ENCODE assay signal across 16 cellular contexts in the genomic region with DNA sequence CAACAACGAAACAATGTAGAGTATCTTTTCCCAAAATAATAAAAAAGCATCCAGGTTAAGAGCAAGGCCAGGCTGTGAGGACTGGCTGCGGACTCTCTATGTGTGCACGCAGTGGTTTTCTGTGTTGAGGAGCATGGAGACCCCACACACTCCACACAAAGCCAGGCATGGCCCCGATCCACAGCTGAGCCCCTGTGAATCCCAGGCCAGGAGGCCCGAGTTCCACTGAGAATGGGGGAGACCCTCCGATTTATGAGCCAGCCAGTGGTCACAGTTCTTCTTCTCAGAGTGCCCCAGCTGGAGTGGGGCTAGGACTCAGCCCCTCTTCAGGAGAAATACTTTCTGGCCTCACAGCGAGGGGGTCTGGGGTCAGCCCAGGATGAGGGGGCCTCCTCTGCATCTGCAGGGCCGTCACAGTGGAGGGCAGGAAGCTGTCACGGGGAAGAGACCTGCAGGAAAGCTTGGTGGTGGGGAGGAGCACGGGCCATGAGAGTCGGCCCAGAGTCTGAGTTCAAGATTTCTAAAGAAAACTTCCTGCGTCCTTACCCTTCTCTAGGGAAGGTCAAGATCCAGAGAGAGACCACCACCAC. TPM values are rescaled to one million over a fixed set of nuclear protein-coding genes. Genes with fewer than 3 reads are reported as not detected.
DNase-seq lines count a peak whose midpoint lies in the region; ATAC-seq and TF ChIP-seq lines count a peak whose summit lies in the region.
"Had no signal": no experiment of that assay in that cellular context is flagged by ENCODE, and none has a peak within 500 bp of the region (broad histone marks: within the 10 kb centered on the region; RNA-seq: fewer than 3 reads in every experiment).

No MANE protein-coding gene starts in this region.

- H3K36me3 Mint-ChIP-seq in stimulated activated naive B cell treated with anti-CD40 and anti-IgM and Interleukin-4, amounts not matched to agents 10 μg/mL and 1 μg/mL and 100 μg/mL, for 72 hours: peaks cover 7 to 16% of the 10 kb centered on the region in 2 donors

- peaks cover 4% of the 10 kb centered on the region for H3K36me3 ChIP-seq in cardiac muscle cell
- H3K36me3 ChIP-seq in hepatocyte (replicated peaks; ENCODE audit: insufficient read depth, low read depth): no peaks in the 10 kb centered on the region
- H3K36me3 ChIP-seq in trophoblast cell (ENCODE audit: control insufficient read depth in 1 of 2, insufficient read depth in 2 of 2, low read length in 2 of 2): peaks cover 25 to 31% of the 10 kb centered on the region in 2 experiments
- no peaks in the 10 kb centered on the region for H3K36me3 ChIP-seq in uterus

- H3K4me3 ChIP-seq in cardiac muscle cell (no peak overlapping the region), hepatocyte (no peak overlapping the region), trophoblast cell (ENCODE audit: low read depth, low read length) (no peak overlapping the region), uterus (no peak overlapping the region)
- H3K4me3 ChIP-seq: body of pancreas, GM12878 had no signal

- intact Hi-C loops in cardiac septum (cut with DNase I): loop anchor here (2.0 kb wide), 1 partner anchor 19 kb away; no protein-coding TSS in a partner anchor
- intact Hi-C loops in uterus (cut with DNase I; ENCODE audit: low total_unique reads): no loop called here

- peak overlapping the region; percentile 14 for H4K12ac ChIP-seq in trophoblast cell (ENCODE audit: low read depth, low read length)

- peak overlapping the region; percentile 72 for H3K14ac ChIP-seq in trophoblast cell (ENCODE audit: low read length)

- no peak overlapping the region for H3K23ac ChIP-seq in trophoblast cell (ENCODE audit: low read length)

- peak overlapping the region; percentile 56 for H3K4me2 ChIP-seq in hepatocyte
- H3K4me2 ChIP-seq in trophoblast cell (ENCODE audit: low read length): peak overlapping the region; percentile 19

- peak overlapping the region; percentile 64 for H2AK5ac ChIP-seq in trophoblast cell (ENCODE audit: low read length)

- H3K79me2 ChIP-seq in hepatocyte (peaks cover 49% of the 10 kb centered on the region), trophoblast cell (ENCODE audit: control insufficient read depth, insufficient read depth, low read length, poor library complexity) (peaks cover 7% of the 10 kb centered on the region)

- 89% methylated on average over 12 of the region's 12 CpGs for WGBS in hepatocyte (ENCODE audit: low lambda C conversion rate, missing lambda C conversion rate)
- no CpG with 5 or more reads among the region's 12 CpGs for WGBS in trophoblast cell (ENCODE audit: extremely low coverage, insufficient coverage, insufficient read length)

- ATAC-seq in stimulated activated naive B cell treated with anti-CD40 and anti-IgM and Interleukin-4, amounts not matched to agents 10 μg/mL and 1 μg/mL and 100 μg/mL, for 72 hours (replicated peaks): no peak
- ATAC-seq in GM18520 (IDR thresholded peaks at IDR 0.05; ENCODE audit: unreplicated experiment): no peak
- ATAC-seq: CD8-positive, alpha-beta T cell; GM12878 had no signal

- H3K27me3 ChIP-seq in cardiac muscle cell (no peaks in the 10 kb centered on the region), hepatocyte (no peaks in the 10 kb centered on the region), trophoblast cell (ENCODE audit: insufficient read depth, low read length) (no peaks in the 10 kb centered on the region), uterus (no peaks in the 10 kb centered on the region)
- H3K27me3 ChIP-seq: body of pancreas, suprapubic skin had no signal

- no peaks in the 10 kb centered on the region for H3K9me3 Mint-ChIP-seq in stimulated activated naive B cell treated with anti-CD40 and anti-IgM and Interleukin-4, amounts not matched to agents 10 μg/mL and 1 μg/mL and 100 μg/mL, for 72 hours
- H3K9me3 Mint-ChIP-seq: CD8-positive, alpha-beta T cell had no signal

- H4K8ac ChIP-seq in trophoblast cell (ENCODE audit: low read depth, low read length): peak overlapping the region; percentile 83

- no peaks in the 10 kb centered on the region for H3K27me3 Mint-ChIP-seq in stimulated activated naive B cell treated with anti-CD40 and anti-IgM and Interleukin-4, amounts not matched to agents 10 μg/mL and 1 μg/mL and 100 μg/mL, for 72 hours

- H3K4ac ChIP-seq in trophoblast cell (ENCODE audit: low read depth, low read length): peak overlapping the region; percentile 60

- peaks cover 16 to 25% of the 10 kb centered on the region in 2 donors for H3K4me1 Mint-ChIP-seq in stimulated activated naive B cell treated with anti-CD40 and anti-IgM and Interleukin-4, amounts not matched to agents 10 μg/mL and 1 μg/mL and 100 μg/mL, for 72 hours

- H3K27ac ChIP-seq in cardiac muscle cell (peak overlapping the region; percentile 84), hepatocyte (peak overlapping the region; percentile 76), trophoblast cell (ENCODE audit: low read depth, low read length) (peak overlapping the region; percentile 94), uterus (peak overlapping the region; percentile 64 to 66)

- TF ChIP-seq CTCF in cardiac muscle cell (IDR thresholded peaks at IDR 0.05; ENCODE audit: low read depth, low read length) (no peak), hepatocyte (IDR thresholded peaks at IDR 0.05; ENCODE audit: poor library complexity) (no peak), uterus (IDR thresholded peaks at IDR 0.05) (no peak)

- no peak overlapping the region for H3K9ac ChIP-seq in trophoblast cell (ENCODE audit: low read length)

- peak overlapping the region; percentile 44 for H2BK12ac ChIP-seq in trophoblast cell (ENCODE audit: low read length)

- no peaks in the 10 kb centered on the region for H3K9me3 ChIP-seq in cardiac muscle cell (ENCODE audit: low read depth)
- H3K9me3 ChIP-seq in hepatocyte (ENCODE audit: low read depth): no peaks in the 10 kb centered on the region
- peaks cover 2% of the 10 kb centered on the region for H3K9me3 ChIP-seq in trophoblast cell (ENCODE audit: insufficient read depth, low read depth, low read length)
- no peaks in the 10 kb centered on the region for H3K9me3 ChIP-seq in uterus
- H3K9me3 ChIP-seq: body of pancreas, suprapubic skin had no signal

- peak overlapping the region; percentile 84 for H3K18ac ChIP-seq in trophoblast cell (ENCODE audit: low read length)

- H2BK120ac ChIP-seq in trophoblast cell (ENCODE audit: insufficient read depth, low read length, poor library complexity): peak overlapping the region; percentile 62

- no peak overlapping the region for H2AFZ ChIP-seq in hepatocyte
- H2AFZ ChIP-seq in trophoblast cell (ENCODE audit: insufficient read depth, low read length, poor library complexity): peak overlapping the region; percentile 47

- H4K91ac ChIP-seq in trophoblast cell (ENCODE audit: low read depth, low read length): peak overlapping the region; percentile 83

- TF ChIP-seq POLR2A in uterus (IDR thresholded peaks at IDR 0.05): no peak

- H3K9me2 ChIP-seq in hepatocyte (replicated peaks; ENCODE audit: insufficient read depth): no peaks in the 10 kb centered on the region

- peaks cover 19% of the 10 kb centered on the region for H3K79me1 ChIP-seq in trophoblast cell (ENCODE audit: low read length)

- no peak for DNase-seq in cardiac muscle cell (ENCODE audit: low read depth in 1 of 2, low spot score in 1 of 2)
- DNase-seq in cardiac septum (ENCODE audit: low spot score): no peak
- no peak for DNase-seq in hepatocyte (ENCODE audit: low spot score)
- DNase-seq in trophoblast cell: no peak
- DNase-seq in uterus: no peak
- no peak for DNase-seq in activated CD4-positive, alpha-beta T cell treated with anti-CD3 and anti-CD28 coated beads, Interleukin-2, amount 50 U/mL, for 48 hours
- DNase-seq in stimulated activated naive B cell treated with anti-CD40 and anti-IgM and Interleukin-4, amounts not matched to agents 10 μg/mL and 1 μg/mL and 100 μg/mL, for 72 hours: no peak
- DNase-seq: CD8-positive, alpha-beta T cell; EL; Kasumi-1; NCI-H1417 treated with DMSO at 0.1 percent for 48 hours; NCI-H226 had no signal

- peaks cover 11% of the 10 kb centered on the region for H4K20me1 ChIP-seq in hepatocyte (ENCODE audit: insufficient read depth, poor library complexity, severe bottlenecking)

- H2BK5ac ChIP-seq in trophoblast cell (ENCODE audit: low read depth, low read length, poor library complexity): peak overlapping the region; percentile 13

- peaks cover 31% of the 10 kb centered on the region for H3K4me1 ChIP-seq in cardiac muscle cell (ENCODE audit: low read depth)
- H3K4me1 ChIP-seq in hepatocyte (ENCODE audit: insufficient read depth): peaks cover 22% of the 10 kb centered on the region
- H3K4me1 ChIP-seq in trophoblast cell (ENCODE audit: control insufficient read depth in 1 of 2, insufficient read depth in 2 of 2, low read length in 2 of 2): peaks cover 29 to 33% of the 10 kb centered on the region in 2 experiments
- H3K4me1 ChIP-seq in uterus: peaks cover 4 to 7% of the 10 kb centered on the region in 2 donors
- H3K4me1 ChIP-seq: body of pancreas had no signal

- H3K27ac Mint-ChIP-seq in stimulated activated naive B cell treated with anti-CD40 and anti-IgM and Interleukin-4, amounts not matched to agents 10 μg/mL and 1 μg/mL and 100 μg/mL, for 72 hours: no peak overlapping the region
- H3K27ac Mint-ChIP-seq: CD8-positive, alpha-beta T cell had no signal

- H3K4me3 Mint-ChIP-seq in stimulated activated naive B cell treated with anti-CD40 and anti-IgM and Interleukin-4, amounts not matched to agents 10 μg/mL and 1 μg/mL and 100 μg/mL, for 72 hours: no peak overlapping the region
- H3K4me3 Mint-ChIP-seq: CD8-positive, alpha-beta T cell had no signal

RNA-seq across cellular contexts. Expression of a gene that starts 20.1 kb away (rescaled TPM):
- total RNA-seq in cardiac muscle cell: 47.2 and 61.1 TPM in 2 replicates
- 32.0 and 38.5 TPM in 2 replicates for polyA plus RNA-seq in cardiac muscle cell
- 26.5 TPM for total RNA-seq in cardiac septum
- 13.1 and 14.5 TPM in 2 replicates for total RNA-seq in hepatocyte
- polyA plus RNA-seq in hepatocyte: 26.7 and 32.0 TPM in 2 replicates
- 14.2 and 14.8 TPM in 2 replicates for polyA plus RNA-seq in trophoblast cell (2013)
- 10 to 100 TPM in 2 of 4 donors, 1 to 10 TPM in 2; 4.1 to 26.1 (median 11.5) TPM for total RNA-seq in uterus

RNA-seq across cellular contexts. Expression of a gene that starts 34.8 kb away (rescaled TPM):
- total RNA-seq in cardiac muscle cell: 5.9 and 7.1 TPM in 2 replicates
- polyA plus RNA-seq in cardiac muscle cell: 6.4 and 8.9 TPM in 2 replicates
- 2.6 TPM for total RNA-seq in cardiac septum
- 4.5 and 5.6 TPM in 2 replicates for total RNA-seq in hepatocyte
- 3.5 and 5.0 TPM in 2 replicates for polyA plus RNA-seq in hepatocyte
- polyA plus RNA-seq in trophoblast cell (2013): 1.9 and 2.1 TPM in 2 replicates
- total RNA-seq in uterus: 1 to 10 TPM; 2.1 to 7.2 (median 2.7) TPM
